ENCODE assay signal across 1 cellular context in genomic region chr18:13240060-13240725, GRCh38.
A peak's percentile ranks its signal among the peaks of the same experiment; 100 is the strongest.
TF ChIP-seq lines count a peak whose summit lies in the region.

No MANE protein-coding gene starts in this region.

TF ChIP-seq in HEK293, 187 proteins besides CTCF, POLR2A, EP300 and RAD21:
- TF ChIP-seq PRDM10 (tag by site-specific recombination; IDR thresholded peaks at IDR 0.05) (no peak), ZSCAN4 (tag by site-specific recombination; IDR thresholded peaks at IDR 0.05) (0 out of 2 replicates have a peak, but pooled peaks have one; percentile 48)
